ENCODE assay signal across 8 cellular contexts in genomic region chr16:86508028-86508946, GRCh38. TPM values are rescaled to one million over a fixed set of nuclear protein-coding genes. Genes with fewer than 3 reads are reported as not detected.
DNase-seq lines count a peak whose midpoint lies in the region; ATAC-seq and TF ChIP-seq lines count a peak whose summit lies in the region.

No MANE protein-coding gene starts in this region.

- CTCF ChIA-PET in CD8-positive, alpha-beta memory T cell (lab: Charles Lee) = no interaction called here

- no peaks in the 10 kb centered on the region for H3K9me3 ChIP-seq in CD8-positive, alpha-beta memory T cell (ENCODE audit: low read length)
- H3K9me3 ChIP-seq in RWPE2 (ENCODE audit: severe bottlenecking) (no peaks in the 10 kb centered on the region), trophoblast cell (ENCODE audit: insufficient read depth, low read depth, low read length) (peaks cover 15% of the 10 kb centered on the region)

- no peak overlapping the region for H3K4ac ChIP-seq in trophoblast cell (ENCODE audit: low read depth, low read length)

- no peak overlapping the region for H3K27ac ChIP-seq in CD8-positive, alpha-beta memory T cell (ENCODE audit: low read depth, low read length)
- H3K27ac ChIP-seq in RWPE2 (ENCODE audit: poor library complexity, severe bottlenecking) = no peak overlapping the region
- no peak overlapping the region for H3K27ac ChIP-seq in trophoblast cell (ENCODE audit: low read depth, low read length)

- H3K79me1 ChIP-seq in trophoblast cell (ENCODE audit: low read length) = no peaks in the 10 kb centered on the region

- H3K9me3 Mint-ChIP-seq in CD8-positive, alpha-beta memory T cell = no peaks in the 10 kb centered on the region

- peaks cover 24 to 45% (median 26%) of the 10 kb centered on the region in 3 donors for H3K4me1 Mint-ChIP-seq in CD8-positive, alpha-beta memory T cell

- H2BK5ac ChIP-seq in trophoblast cell (ENCODE audit: low read depth, low read length, poor library complexity) = no peak overlapping the region

- H3K27me3 ChIP-seq in CD8-positive, alpha-beta memory T cell (ENCODE audit: insufficient read depth, low read length, poor library complexity, severe bottlenecking) = peaks cover 27% of the 10 kb centered on the region
- peaks cover 99% of the 10 kb centered on the region for H3K27me3 ChIP-seq in RWPE2 (ENCODE audit: insufficient read depth, poor library complexity, severe bottlenecking)
- peaks cover 98% of the 10 kb centered on the region for H3K27me3 ChIP-seq in trophoblast cell (ENCODE audit: insufficient read depth, low read length)

- no peak overlapping the region for H2AK5ac ChIP-seq in trophoblast cell (ENCODE audit: low read length)

- no peak overlapping the region for H3K23ac ChIP-seq in trophoblast cell (ENCODE audit: low read length)

- H2BK12ac ChIP-seq in trophoblast cell (ENCODE audit: low read length) = no peak overlapping the region

- no peak overlapping the region for H4K91ac ChIP-seq in trophoblast cell (ENCODE audit: low read depth, low read length)

- H3K36me3 ChIP-seq in CD8-positive, alpha-beta memory T cell (ENCODE audit: insufficient read depth, low read length) = no peaks in the 10 kb centered on the region
- H3K36me3 ChIP-seq in RWPE2 (ENCODE audit: low read depth) = no peaks in the 10 kb centered on the region
- no peaks in the 10 kb centered on the region for H3K36me3 ChIP-seq in trophoblast cell (ENCODE audit: control insufficient read depth in 1 of 2, insufficient read depth in 2 of 2, low read length in 2 of 2)

- H3K4me3 Mint-ChIP-seq in CD8-positive, alpha-beta memory T cell = peak overlapping the region in 6 of 7 donors; percentile 64 to 90 (median 76)

- no peaks in the 10 kb centered on the region for H3K4me1 ChIP-seq in CD8-positive, alpha-beta memory T cell (ENCODE audit: insufficient read depth, low read length)
- H3K4me1 ChIP-seq in RWPE2 (ENCODE audit: insufficient read depth, poor library complexity, severe bottlenecking) = no peaks in the 10 kb centered on the region
- peaks cover 3 to 13% of the 10 kb centered on the region in 2 experiments for H3K4me1 ChIP-seq in trophoblast cell (ENCODE audit: control insufficient read depth in 1 of 2, insufficient read depth in 2 of 2, low read length in 2 of 2)

- ATAC-seq in RWPE2 (ENCODE audit: low read depth) (no peak), HG02678 (IDR thresholded peaks at IDR 0.05; ENCODE audit: unreplicated experiment) (no peak), HG03108 (IDR thresholded peaks at IDR 0.05; ENCODE audit: unreplicated experiment) (no peak), HG03097 (IDR thresholded peaks at IDR 0.05; ENCODE audit: low FRiP score, unreplicated experiment) (no peak)

- no CpG with 5 or more reads among the region's 99 CpGs for WGBS in trophoblast cell (ENCODE audit: extremely low coverage, insufficient coverage, insufficient read length)

- no peak overlapping the region for H2BK120ac ChIP-seq in trophoblast cell (ENCODE audit: insufficient read depth, low read length, poor library complexity)

- H4K12ac ChIP-seq in trophoblast cell (ENCODE audit: low read depth, low read length) = no peak overlapping the region

- no peak overlapping the region for H3K4me3 ChIP-seq in CD8-positive, alpha-beta memory T cell (ENCODE audit: low read length)
- no peak overlapping the region for H3K4me3 ChIP-seq in RWPE2 (ENCODE audit: severe bottlenecking)
- H3K4me3 ChIP-seq in trophoblast cell (ENCODE audit: low read depth, low read length) = no peak overlapping the region

- H4K8ac ChIP-seq in trophoblast cell (ENCODE audit: low read depth, low read length) = no peak overlapping the region

- H3K27ac Mint-ChIP-seq in CD8-positive, alpha-beta memory T cell = no peak overlapping the region

- H2AFZ ChIP-seq in trophoblast cell (ENCODE audit: insufficient read depth, low read length, poor library complexity) = no peak overlapping the region

- no peak for TF ChIP-seq CTCF in RWPE2 (IDR thresholded peaks at IDR 0.05; ENCODE audit: poor library complexity, severe bottlenecking)

- no peak for DNase-seq in CD8-positive, alpha-beta memory T cell
- peak; percentile 60 for DNase-seq in RWPE2 (ENCODE audit: low spot score)
- peak; percentile 42 for DNase-seq in fibroblast of peridontal ligament (ENCODE audit: extremely low read depth)
- no peak for DNase-seq in trophoblast cell
- DNase-seq in NCI-H146 (lab: John Stamatoyannopoulos, UW) = no peak

- no peak overlapping the region for H3K14ac ChIP-seq in trophoblast cell (ENCODE audit: low read length)

- peak overlapping the region; percentile 8 for H3K4me2 ChIP-seq in trophoblast cell (ENCODE audit: low read length)

- H3K79me2 ChIP-seq in trophoblast cell (ENCODE audit: control insufficient read depth, insufficient read depth, low read length, poor library complexity) = no peaks in the 10 kb centered on the region

- POLR2A ChIA-PET in CD8-positive, alpha-beta memory T cell (lab: Charles Lee) = no interaction called here

- no peak overlapping the region for H3K18ac ChIP-seq in trophoblast cell (ENCODE audit: low read length)

- no peaks in the 10 kb centered on the region for H3K36me3 Mint-ChIP-seq in CD8-positive, alpha-beta memory T cell

- H3K9ac ChIP-seq in trophoblast cell (ENCODE audit: low read length) = no peak overlapping the region

- H3K27me3 Mint-ChIP-seq in CD8-positive, alpha-beta memory T cell = peaks cover 45 to 65% of the 10 kb centered on the region in 2 donors

RNA-seq across cellular contexts. Expression of gene FOXF1, which starts 2.0 kb away (rescaled TPM):
- total RNA-seq in CD8-positive, alpha-beta memory T cell = not detected
- not detected for polyA plus RNA-seq in CD8-positive, alpha-beta memory T cell
- polyA plus RNA-seq in trophoblast cell (2013) = 0.08 and 0.11 TPM in 2 replicates

RNA-seq across cellular contexts. Expression of gene MTHFSD, which starts 46.7 kb away (rescaled TPM):
- 10 to 100 TPM; 21.9 to 25.0 TPM for total RNA-seq in CD8-positive, alpha-beta memory T cell
- polyA plus RNA-seq in CD8-positive, alpha-beta memory T cell = 23.0 TPM
- 9.5 and 9.8 TPM in 2 replicates for polyA plus RNA-seq in trophoblast cell (2013)

RNA-seq across cellular contexts. Expression of gene FOXC2, which starts 58.3 kb away (rescaled TPM):
- total RNA-seq in CD8-positive, alpha-beta memory T cell = not detected
- polyA plus RNA-seq in CD8-positive, alpha-beta memory T cell = not detected
- 1.2 TPM in 2 replicates for polyA plus RNA-seq in trophoblast cell (2013)

Comparison
In these comparisons a context has a peak if more than half of its experiments do, and no peak if none do; other contexts are left out.
1. DNase-seq: peak in RWPE2 (single experiment) and fibroblast of peridontal ligament (single experiment); none in CD8-positive, alpha-beta memory T cell (0 of 5), trophoblast cell (0 of 2) and NCI-H146 (single experiment).